Comparison of ENCODE assay signal across 11 cellular contexts in genomic region chr9:88532320-88532719, GRCh38. TPM values are rescaled to one million over a fixed set of nuclear protein-coding genes. Genes with fewer than 3 reads are reported as not detected.
DNase-seq lines count a peak whose midpoint lies in the region; ATAC-seq, FAIRE-seq and TF ChIP-seq lines count a peak whose summit lies in the region.
"Had no signal": no experiment of that assay in that cellular context is flagged by ENCODE, and none has a peak within 500 bp of the region (broad histone marks: within the 10 kb centered on the region; RNA-seq: fewer than 3 reads in every experiment).

No MANE protein-coding gene starts in this region.

- H3K4me2 ChIP-seq in keratinocyte (ENCODE audit: control insufficient read depth, extremely low read depth, insufficient read depth, low read depth, low read length), result peak overlapping the region; percentile 45

- dilution Hi-C loops in keratinocyte (cut with MboI; ENCODE audit: extremely low pct_ligation_motif_present, low sequenced_read_pairs), result no loop called here

- no peaks in the 10 kb centered on the region for H3K79me2 ChIP-seq in keratinocyte (ENCODE audit: control insufficient read depth, insufficient read depth, low read length)

- intact Hi-C loops in left cardiac atrium (cut with DNase I), result no loop called here
- intact Hi-C loops in cardiac septum (cut with DNase I), result no loop called here
- intact Hi-C loops in uterus (cut with DNase I; ENCODE audit: low total_unique reads), result no loop called here
- intact Hi-C loops in transverse colon (cut with DNase I; ENCODE audit: low total_unique reads), result no loop called here

- no peak for FAIRE-seq in keratinocyte (lab: Jason Lieb, UNC)

- H3K4me3 ChIP-seq in adipocyte (ENCODE audit: low read length) (peak overlapping the region; percentile 64), keratinocyte (ENCODE audit: control insufficient read depth in 2 of 3, extremely low read depth in 1 of 3, insufficient read depth in 2 of 3, low read depth in 1 of 3, low read length in 3 of 3) (no peak overlapping the region), uterus (peak overlapping the region in 1 of 2 donors; percentile 7), MG63 (no peak overlapping the region), transverse colon (no peak overlapping the region)
- H3K4me3 ChIP-seq: heart right ventricle had no signal

- ATAC-seq in left cardiac atrium, result no peak

- in situ Hi-C loops in transverse colon (cut with MboI; ENCODE audit: low pct_ligation_motif_present in 1 of 4, low pct_unique_long_range_greater_than_20kb in 1 of 4, low sequenced_read_pairs in 3 of 4), result no loop called here

- no peaks in the 10 kb centered on the region for H3K9me1 ChIP-seq in keratinocyte (ENCODE audit: control insufficient read depth, extremely low read depth, insufficient read depth, low read length)

- H3K27ac ChIP-seq in keratinocyte (ENCODE audit: control insufficient read depth, insufficient read depth, low read length) (no peak overlapping the region), uterus (peak overlapping the region; percentile 89 to 90), transverse colon (no peak overlapping the region)

- H3K9me3 ChIP-seq in adipocyte (ENCODE audit: control insufficient read depth, low read length), result no peaks in the 10 kb centered on the region
- no peaks in the 10 kb centered on the region for H3K9me3 ChIP-seq in keratinocyte (ENCODE audit: control insufficient read depth, low read depth, low read length)
- no peaks in the 10 kb centered on the region for H3K9me3 ChIP-seq in uterus
- H3K9me3 ChIP-seq in MG63, result no peaks in the 10 kb centered on the region
- no peaks in the 10 kb centered on the region for H3K9me3 ChIP-seq in transverse colon
- H3K9me3 ChIP-seq: heart right ventricle had no signal

- DNase-seq in left cardiac atrium (peak; percentile 68), cardiac septum (ENCODE audit: low spot score) (no peak), adipocyte (ENCODE audit: low read depth) (no peak), keratinocyte (ENCODE audit: low read depth, low spot score) (no peak), uterus (peak; percentile 58 to 77), MG63 (no peak), CD1c-positive myeloid dendritic cell (ENCODE audit: extremely low spot score) (no peak), transverse colon (no peak)
- DNase-seq: activated T-cell treated with anti-CD3 and anti-CD28 coated beads for 4 hours, NCI-H446 treated with DMSO at 0.1 percent for 48 hours had no signal

- H3K4me1 ChIP-seq in adipocyte (ENCODE audit: control insufficient read depth, insufficient read depth, low read length) (peaks cover 44% of the 10 kb centered on the region), keratinocyte (ENCODE audit: control insufficient read depth, extremely low read depth, insufficient read depth, low read length) (peaks cover 19% of the 10 kb centered on the region), uterus (peaks cover 0 to 41% of the 10 kb centered on the region in 2 donors), transverse colon (peaks cover 9 to 21% (median 19%) of the 10 kb centered on the region in 4 donors)

- H3K9ac ChIP-seq in adipocyte (ENCODE audit: low read length) (no peak overlapping the region), keratinocyte (ENCODE audit: control insufficient read depth, extremely low read depth, insufficient read depth, low read length) (no peak overlapping the region)

- TF ChIP-seq POLR2A in uterus (IDR thresholded peaks at IDR 0.05) (no peak), transverse colon (IDR thresholded peaks at IDR 0.05) (no peak)

- no peaks in the 10 kb centered on the region for H4K20me1 ChIP-seq in keratinocyte (ENCODE audit: control insufficient read depth, extremely low read depth, insufficient read depth, low read length)

- peak in 2 of 3 experiments; percentile 8 to 17 for TF ChIP-seq CTCF in keratinocyte (optimal IDR thresholded peaks at IDR 0.05 in 1 of 3, IDR thresholded peaks at IDR 0.05 in 1 of 3, conservative IDR thresholded peaks at IDR 0.05 in 1 of 3; ENCODE audit: extremely low read depth in 1 of 3, insufficient read depth in 2 of 3, low read length in 3 of 3)
- peak in 2 of 4 experiments; percentile 5 to 11 for TF ChIP-seq CTCF in uterus (IDR thresholded peaks at IDR 0.05)
- no peak for TF ChIP-seq CTCF in transverse colon (IDR thresholded peaks at IDR 0.05)

- no peaks in the 10 kb centered on the region for H3K27me3 ChIP-seq in adipocyte (replicated peaks; ENCODE audit: control insufficient read depth, insufficient read depth, low read length)
- H3K27me3 ChIP-seq in keratinocyte (ENCODE audit: control insufficient read depth, extremely low read depth, insufficient read depth, low read length), result no peaks in the 10 kb centered on the region
- H3K27me3 ChIP-seq in uterus, result no peaks in the 10 kb centered on the region
- H3K27me3 ChIP-seq in MG63, result no peaks in the 10 kb centered on the region
- H3K27me3 ChIP-seq in transverse colon, result peaks cover 48% of the 10 kb centered on the region

- no peak for TF ChIP-seq EP300 in transverse colon (IDR thresholded peaks at IDR 0.05; ENCODE audit: low read depth)

- no peak overlapping the region for H2AFZ ChIP-seq in keratinocyte (ENCODE audit: control insufficient read depth, low read length)

- H3K36me3 ChIP-seq in adipocyte (ENCODE audit: control insufficient read depth, insufficient read depth, low read length, severe bottlenecking), result no peaks in the 10 kb centered on the region
- no peaks in the 10 kb centered on the region for H3K36me3 ChIP-seq in keratinocyte (ENCODE audit: control insufficient read depth in 2 of 2, extremely low read depth in 1 of 2, insufficient read depth in 2 of 2, low read length in 2 of 2)
- H3K36me3 ChIP-seq in uterus, result no peaks in the 10 kb centered on the region
- H3K36me3 ChIP-seq in MG63, result peaks cover 3% of the 10 kb centered on the region; the same call in 1 of the 2 replicates
- H3K36me3 ChIP-seq in transverse colon, result no peaks in the 10 kb centered on the region
- H3K36me3 ChIP-seq: heart right ventricle had no signal

- 20 to 37% methylated on average over 4 to 21 of the region's 21 CpGs for WGBS in transverse colon (ENCODE audit: low coverage in 1 of 2), 2 donors

RNA-seq across cellular contexts. Expression of gene NXNL2, which starts 2.7 kb away (rescaled TPM):
- not detected for total RNA-seq in left cardiac atrium
- total RNA-seq in cardiac septum, result not detected
- polyA plus RNA-seq in keratinocyte, result 0.17 to 0.33 TPM (median 0.26 TPM) in 3 replicates
- polyA plus RNA-seq in keratinocyte (2011; ENCODE audit: low read depth), result not detected
- 0.23 and 0.48 TPM in 2 replicates for polyA plus RNA-seq in keratinocyte (2011; cell fraction: cytosol; rRNA removed)
- 0.60 and 0.80 TPM in 2 replicates for polyA plus RNA-seq in keratinocyte (2011; cell fraction: nucleus; rRNA removed)
- polyA plus RNA-seq in keratinocyte (2012; ENCODE audit: low replicate concordance), result 0.18 TPM in 1 of 2 replicates, not detected in the other
- not detected in 3 replicates for polyA minus RNA-seq in keratinocyte
- polyA minus RNA-seq in keratinocyte (2011; cell fraction: cytosol; rRNA and poly(A)+ RNA removed), result not detected
- polyA minus RNA-seq in keratinocyte (2011; cell fraction: nucleus; rRNA and poly(A)+ RNA removed), result not detected in 2 replicates
- total RNA-seq in uterus, result 10 to 100 TPM in 2 of 4 donors, 1 to 10 TPM in 2; 2.0 to 32.4 (median 9.7) TPM
- total RNA-seq in MG63 (2014; rRNA removed; shearing (Covaris generic); ENCODE audit: low replicate concordance), result not detected in 2 replicates
- total RNA-seq in transverse colon, result not detected
- total RNA-seq: heart right ventricle had no signal

Comparison
In these comparisons a context has a peak if more than half of its experiments do, and no peak if none do; other contexts are left out.
1. DNase-seq: peak in left cardiac atrium (single experiment) and uterus (2 of 2); none in cardiac septum (single experiment), adipocyte (single experiment), keratinocyte (single experiment), MG63 (single experiment), CD1c-positive myeloid dendritic cell (single experiment) and transverse colon (single experiment).
2. H3K27ac ChIP-seq: peak in uterus (2 of 2); none in keratinocyte (single experiment) and transverse colon (0 of 4).
3. CTCF ChIP-seq: peak in keratinocyte (2 of 3); none in transverse colon (0 of 5).